Comparison of ENCODE assay signal across 20 cellular contexts in genomic region chr13:43865892-43866291, GRCh38. TPM values are rescaled to one million over a fixed set of nuclear protein-coding genes. Genes with fewer than 3 reads are reported as not detected.
A peak's percentile ranks its signal among the peaks of the same experiment; 100 is the strongest.
DNase-seq lines count a peak whose midpoint lies in the region; ATAC-seq, FAIRE-seq and TF ChIP-seq lines count a peak whose summit lies in the region.
"Had no signal": no experiment of that assay in that cellular context is flagged by ENCODE, and none has a peak within 500 bp of the region (broad histone marks: within the 10 kb centered on the region; RNA-seq: fewer than 3 reads in every experiment).

No MANE protein-coding gene starts in this region.

- H3K4me3 Mint-ChIP-seq in CD8-positive, alpha-beta T cell = no peak overlapping the region
- H3K4me3 Mint-ChIP-seq: activated CD4-positive, alpha-beta memory T cell treated with anti-CD3 and anti-CD28 coated beads for 36 hours; stimulated activated memory B cell treated with anti-CD40 and anti-IgM and Interleukin-4, amounts not matched to agents 10 μg/mL and 1 μg/mL and 100 μg/mL, for 72 hours had no signal

- no peaks in the 10 kb centered on the region for H3K9me3 Mint-ChIP-seq in CD8-positive, alpha-beta T cell
- H3K9me3 Mint-ChIP-seq: activated CD4-positive, alpha-beta memory T cell treated with anti-CD3 and anti-CD28 coated beads for 36 hours; stimulated activated memory B cell treated with anti-CD40 and anti-IgM and Interleukin-4, amounts not matched to agents 10 μg/mL and 1 μg/mL and 100 μg/mL, for 72 hours had no signal

- peak overlapping the region; percentile 54 for H2AFZ ChIP-seq in keratinocyte (ENCODE audit: control insufficient read depth, low read length)

- no peaks in the 10 kb centered on the region for H3K79me2 ChIP-seq in keratinocyte (ENCODE audit: control insufficient read depth, insufficient read depth, low read length)

- H3K4me1 Mint-ChIP-seq in CD8-positive, alpha-beta T cell (ENCODE audit: low read depth) = no peaks in the 10 kb centered on the region
- H3K4me1 Mint-ChIP-seq: stimulated activated memory B cell treated with anti-CD40 and anti-IgM and Interleukin-4, amounts not matched to agents 10 μg/mL and 1 μg/mL and 100 μg/mL, for 72 hours had no signal

- H3K9me3 ChIP-seq in keratinocyte (ENCODE audit: control insufficient read depth, low read depth, low read length) = no peaks in the 10 kb centered on the region
- H3K9me3 ChIP-seq in CD8-positive, alpha-beta T cell (ENCODE audit: low read length) = no peaks in the 10 kb centered on the region
- H3K9me3 ChIP-seq: uterus had no signal

- no peaks in the 10 kb centered on the region for H3K9me1 ChIP-seq in keratinocyte (ENCODE audit: control insufficient read depth, extremely low read depth, insufficient read depth, low read length)

- ATAC-seq in CD8-positive, alpha-beta T cell = no peak
- ATAC-seq in HG03135 (IDR thresholded peaks at IDR 0.05; ENCODE audit: unreplicated experiment) = no peak
- ATAC-seq: esophagus mucosa; stimulated activated memory B cell treated with anti-CD40 and anti-IgM and Interleukin-4, amounts not matched to agents 10 μg/mL and 1 μg/mL and 100 μg/mL, for 72 hours had no signal

- H3K27ac Mint-ChIP-seq in CD8-positive, alpha-beta T cell = no peak overlapping the region
- H3K27ac Mint-ChIP-seq: activated CD4-positive, alpha-beta memory T cell treated with anti-CD3 and anti-CD28 coated beads for 36 hours; stimulated activated memory B cell treated with anti-CD40 and anti-IgM and Interleukin-4, amounts not matched to agents 10 μg/mL and 1 μg/mL and 100 μg/mL, for 72 hours had no signal

- intact Hi-C loops in CD8-positive, alpha-beta T cell (cut with DNase I, micrococcal nuclease) = no loop called here

- peak; percentile 91 for FAIRE-seq in keratinocyte (lab: Jason Lieb, UNC)
- FAIRE-seq: GM18507 had no signal

- no peaks in the 10 kb centered on the region for H3K27me3 ChIP-seq in keratinocyte (ENCODE audit: control insufficient read depth, extremely low read depth, insufficient read depth, low read length)
- no peaks in the 10 kb centered on the region for H3K27me3 ChIP-seq in CD8-positive, alpha-beta T cell (ENCODE audit: insufficient read depth, low read length)
- H3K27me3 ChIP-seq: uterus had no signal

- no peaks in the 10 kb centered on the region for H3K27me3 Mint-ChIP-seq in CD8-positive, alpha-beta T cell (ENCODE audit: low read depth)
- H3K27me3 Mint-ChIP-seq: activated CD4-positive, alpha-beta memory T cell treated with anti-CD3 and anti-CD28 coated beads for 36 hours; stimulated activated memory B cell treated with anti-CD40 and anti-IgM and Interleukin-4, amounts not matched to agents 10 μg/mL and 1 μg/mL and 100 μg/mL, for 72 hours had no signal

- H3K4me1 ChIP-seq in keratinocyte (ENCODE audit: control insufficient read depth, extremely low read depth, insufficient read depth, low read length) = peaks cover 18% of the 10 kb centered on the region
- no peaks in the 10 kb centered on the region for H3K4me1 ChIP-seq in CD8-positive, alpha-beta T cell (ENCODE audit: insufficient read depth, low read length)
- H3K4me1 ChIP-seq: uterus had no signal

- dilution Hi-C loops in keratinocyte (cut with MboI; ENCODE audit: extremely low pct_ligation_motif_present, low sequenced_read_pairs) = no loop called here

- H3K4me2 ChIP-seq in keratinocyte (ENCODE audit: control insufficient read depth, extremely low read depth, insufficient read depth, low read depth, low read length) = peak overlapping the region; percentile 4

- DNase-seq in AG09309 (ENCODE audit: low read depth) (peak; percentile 63), HT1080 (ENCODE audit: low read depth) (peak; percentile 70), cardiac fibroblast (ENCODE audit: low read depth in 2 of 2) (peak; percentile 49 to 89), keratinocyte (ENCODE audit: low read depth, low spot score) (peak; percentile 53), NCI-H524 (lab: John Stamatoyannopoulos, UW) (no peak), NCI-H2029 (lab: John Stamatoyannopoulos, UW) (no peak)
- DNase-seq in CD8-positive, alpha-beta T cell = no peak
- DNase-seq: activated CD4-positive, alpha-beta memory T cell treated with anti-CD3 and anti-CD28 coated beads for 36 hours; activated gamma-delta T cell; central memory CD4-positive, alpha-beta T cell; GF-D8; NCI-H146; NCI-H69; retina; stimulated activated CD4-positive, alpha-beta T cell treated with anti-CD3 and anti-CD28 coated beads, Interleukin-2, amount 100 ng/mL, for 48 hours; uterus had no signal

- TF ChIP-seq CTCF in AG09309 (IDR thresholded peaks at IDR 0.05; ENCODE audit: control insufficient read depth, insufficient read depth, low read depth, low read length, missing control alignments) (no peak), cardiac fibroblast (IDR thresholded peaks at IDR 0.05; ENCODE audit: low read depth, low read length) (no peak), keratinocyte (optimal IDR thresholded peaks at IDR 0.05 in 1 of 3, IDR thresholded peaks at IDR 0.05 in 1 of 3, conservative IDR thresholded peaks at IDR 0.05 in 1 of 3; ENCODE audit: extremely low read depth in 1 of 3, insufficient read depth in 2 of 3, low read length in 3 of 3) (no peak)
- TF ChIP-seq CTCF in CD8-positive, alpha-beta T cell (IDR thresholded peaks at IDR 0.05) = no peak

- peak overlapping the region; percentile 51 for H3K9ac ChIP-seq in keratinocyte (ENCODE audit: control insufficient read depth, extremely low read depth, insufficient read depth, low read length)

- no peaks in the 10 kb centered on the region for H3K36me3 ChIP-seq in keratinocyte (ENCODE audit: control insufficient read depth in 2 of 2, extremely low read depth in 1 of 2, insufficient read depth in 2 of 2, low read length in 2 of 2)
- H3K36me3 ChIP-seq in CD8-positive, alpha-beta T cell (ENCODE audit: insufficient read depth, low read length) = no peaks in the 10 kb centered on the region
- H3K36me3 ChIP-seq: uterus had no signal

- H3K36me3 Mint-ChIP-seq in CD8-positive, alpha-beta T cell = no peaks in the 10 kb centered on the region

- POLR2A ChIA-PET in CD8-positive, alpha-beta T cell (lab: Charles Lee) = no interaction called here

- H4K20me1 ChIP-seq in keratinocyte (ENCODE audit: control insufficient read depth, extremely low read depth, insufficient read depth, low read length) = no peaks in the 10 kb centered on the region

- CTCF ChIA-PET in CD8-positive, alpha-beta T cell (lab: Charles Lee) = no interaction called here

- H3K27ac ChIP-seq in keratinocyte (ENCODE audit: control insufficient read depth, insufficient read depth, low read length) = peak overlapping the region; percentile 85
- no peak overlapping the region for H3K27ac ChIP-seq in CD8-positive, alpha-beta T cell (ENCODE audit: low read depth, low read length)
- H3K27ac ChIP-seq: uterus had no signal

- H3K4me3 ChIP-seq in AG09309 (ENCODE audit: control insufficient read depth, low read depth, low read length) (no peak overlapping the region), cardiac fibroblast (replicated peaks in 1 of 2; ENCODE audit: low read depth in 2 of 2, low read length in 2 of 2) (no peak overlapping the region), keratinocyte (ENCODE audit: control insufficient read depth in 2 of 3, extremely low read depth in 1 of 3, insufficient read depth in 2 of 3, low read depth in 1 of 3, low read length in 3 of 3) (no peak overlapping the region)
- no peak overlapping the region for H3K4me3 ChIP-seq in CD8-positive, alpha-beta T cell (ENCODE audit: low read depth, low read length)
- H3K4me3 ChIP-seq: uterus had no signal

RNA-seq across cellular contexts. Expression of gene CCDC122, which starts 13.6 kb away (rescaled TPM):
- 4.1 and 6.1 TPM in 2 replicates for total RNA-seq in HT1080 (2014; rRNA removed; shearing (Covaris generic))
- polyA plus RNA-seq in HT1080 (2015; cell fraction: cytosol; rRNA removed) = 2.6 and 3.3 TPM in 2 replicates
- 4.2 TPM in 2 replicates for polyA plus RNA-seq in HT1080 (2015; cell fraction: nucleus; rRNA removed)
- 0.80 to 1.5 TPM (median 0.90 TPM) in 3 replicates for polyA plus RNA-seq in keratinocyte
- 26.0 TPM for polyA plus RNA-seq in keratinocyte (2011; ENCODE audit: low read depth)
- polyA plus RNA-seq in keratinocyte (2011; cell fraction: cytosol; rRNA removed) = 1.0 TPM in 2 replicates
- 2.5 and 4.8 TPM in 2 replicates for polyA plus RNA-seq in keratinocyte (2011; cell fraction: nucleus; rRNA removed)
- 2.8 and 3.1 TPM in 2 replicates for polyA plus RNA-seq in keratinocyte (2012; ENCODE audit: low replicate concordance)
- polyA minus RNA-seq in keratinocyte = 0.33 to 0.96 TPM in 2 of 3 replicates, not detected in the other
- polyA minus RNA-seq in keratinocyte (2011; cell fraction: cytosol; rRNA and poly(A)+ RNA removed) = not detected
- 0.53 and 2.2 TPM in 2 replicates for polyA minus RNA-seq in keratinocyte (2011; cell fraction: nucleus; rRNA and poly(A)+ RNA removed)
- total RNA-seq in CD8-positive, alpha-beta T cell = not detected

RNA-seq across cellular contexts. Expression of gene LACC1, which starts 13.8 kb away (rescaled TPM):
- 2.6 and 4.1 TPM in 2 replicates for total RNA-seq in HT1080 (2014; rRNA removed; shearing (Covaris generic))
- polyA plus RNA-seq in HT1080 (2015; cell fraction: cytosol; rRNA removed) = 5.3 and 7.2 TPM in 2 replicates
- polyA plus RNA-seq in HT1080 (2015; cell fraction: nucleus; rRNA removed) = 9.4 and 12.6 TPM in 2 replicates
- 3.7 to 6.5 TPM (median 5.5 TPM) in 3 replicates for polyA plus RNA-seq in keratinocyte
- polyA plus RNA-seq in keratinocyte (2011; ENCODE audit: low read depth) = 7.6 TPM
- polyA plus RNA-seq in keratinocyte (2011; cell fraction: cytosol; rRNA removed) = 4.6 and 8.2 TPM in 2 replicates
- 8.1 and 9.2 TPM in 2 replicates for polyA plus RNA-seq in keratinocyte (2011; cell fraction: nucleus; rRNA removed)
- 3.5 and 5.8 TPM in 2 replicates for polyA plus RNA-seq in keratinocyte (2012; ENCODE audit: low replicate concordance)
- 0.26 to 2.7 TPM (median 2.6 TPM) in 3 replicates for polyA minus RNA-seq in keratinocyte
- polyA minus RNA-seq in keratinocyte (2011; cell fraction: cytosol; rRNA and poly(A)+ RNA removed) = 2.9 TPM
- polyA minus RNA-seq in keratinocyte (2011; cell fraction: nucleus; rRNA and poly(A)+ RNA removed) = 2.5 and 5.7 TPM in 2 replicates
- total RNA-seq in CD8-positive, alpha-beta T cell = under 1 TPM; 0.16 to 0.36 TPM

Comparison
In these comparisons a context has a peak if more than half of its experiments do, and no peak if none do; other contexts are left out.
1. DNase-seq: peak in AG09309 (single experiment), HT1080 (single experiment), cardiac fibroblast (2 of 2) and keratinocyte (single experiment); none in NCI-H524 (0 of 2), CD8-positive, alpha-beta T cell (0 of 7) and NCI-H2029 (single experiment).